In genomic region chr20:3971145-3971544, GRCh38 we compare ENCODE assay signal across 27 cellular contexts. TPM values are rescaled to one million over a fixed set of nuclear protein-coding genes. Genes with fewer than 3 reads are reported as not detected.
A peak's percentile ranks its signal among the peaks of the same experiment; 100 is the strongest.
DNase-seq lines count a peak whose midpoint lies in the region; ATAC-seq, FAIRE-seq and TF ChIP-seq lines count a peak whose summit lies in the region.
"Had no signal": no experiment of that assay in that cellular context is flagged by ENCODE, and none has a peak within 500 bp of the region (broad histone marks: within the 10 kb centered on the region; RNA-seq: fewer than 3 reads in every experiment).

No MANE protein-coding gene starts in this region.

- no peaks in the 10 kb centered on the region for H3K9me3 Mint-ChIP-seq in endodermal cell
- H3K9me3 Mint-ChIP-seq: CD8-positive, alpha-beta memory T cell had no signal

- 92 to 100% methylated on average over 1 to 2 of the region's 2 CpGs for WGBS in endodermal cell (ENCODE audit: insufficient coverage in 1 of 2, insufficient read length in 1 of 2), 2 experiments
- no CpG with 5 or more reads among the region's 2 CpGs for WGBS in mesodermal cell (ENCODE audit: insufficient coverage in 2 of 2), 2 experiments

- no peak for TF ChIP-seq CTCF in endodermal cell (conservative IDR thresholded peaks at IDR 0.05)
- TF ChIP-seq CTCF in Peyer's patch (IDR thresholded peaks at IDR 0.05) = no peak

- no peaks in the 10 kb centered on the region for H3K27me3 ChIP-seq in endodermal cell (ENCODE audit: control insufficient read depth, insufficient read depth, low read length, poor library complexity, severe bottlenecking)
- no peaks in the 10 kb centered on the region for H3K27me3 ChIP-seq in Peyer's patch

- H3K36me3 Mint-ChIP-seq in endodermal cell (ENCODE audit: low read depth) = peaks cover 35% of the 10 kb centered on the region

- no peak overlapping the region for H3K27ac ChIP-seq in endodermal cell (ENCODE audit: low read depth, low read length)
- peak overlapping the region; percentile 16 for H3K27ac ChIP-seq in mesodermal cell (ENCODE audit: low read depth, low read length, severe bottlenecking)
- H3K27ac ChIP-seq in Peyer's patch = no peak overlapping the region

- H3K4me1 Mint-ChIP-seq in endodermal cell = peaks cover 8% of the 10 kb centered on the region
- H3K4me1 Mint-ChIP-seq: B cell had no signal

- no peak for DNase-seq in H54 (ENCODE audit: insufficient read length, low spot score)
- no peak for DNase-seq in endodermal cell
- DNase-seq in Peyer's patch = no peak
- no peak for DNase-seq in HUDEP-2 (lab: John Stamatoyannopoulos, UW; ENCODE audit: unreplicated experiment in 76 of 76)
- DNase-seq: Calu3; CD8-positive, alpha-beta memory T cell; DND-41; Kasumi-1; NCI-H1092 treated with DMSO at 0.1 percent for 48 hours; NCI-H1436; NCI-H187; NCI-H2081 treated with DMSO at 0.1 percent for 48 hours; NCI-H2171; NCI-H226; NCI-H510A; NCI-H69; SHP77 treated with DMSO at 0.1 percent for 48 hours had no signal

- peaks cover 10% of the 10 kb centered on the region for H3K4me1 ChIP-seq in endodermal cell (ENCODE audit: control insufficient read depth, insufficient read depth, low read length)
- peaks cover 3% of the 10 kb centered on the region for H3K4me1 ChIP-seq in mesodermal cell (ENCODE audit: control insufficient read depth, insufficient read depth, low read length, poor library complexity, severe bottlenecking)
- H3K4me1 ChIP-seq in Peyer's patch = no peaks in the 10 kb centered on the region

- peak; percentile 75 for FAIRE-seq in H54 (lab: Jason Lieb, UNC)
- FAIRE-seq: GM12892, GM19239, HepG2, K562 had no signal

- H3K36me3 ChIP-seq in endodermal cell (ENCODE audit: control insufficient read depth, insufficient read depth, low read length) (peaks cover 21% of the 10 kb centered on the region), mesodermal cell (ENCODE audit: control insufficient read depth, insufficient read depth, low read length) (peaks cover 18% of the 10 kb centered on the region), Peyer's patch (no peaks in the 10 kb centered on the region)
- H3K36me3 ChIP-seq: HAP-1 had no signal

- peak overlapping the region; percentile 75 for H3K27ac Mint-ChIP-seq in endodermal cell
- H3K27ac Mint-ChIP-seq: B cell; CD8-positive, alpha-beta memory T cell had no signal

- no peak overlapping the region for H3K4me3 Mint-ChIP-seq in endodermal cell
- H3K4me3 Mint-ChIP-seq: B cell; CD8-positive, alpha-beta memory T cell had no signal

- H3K4me3 ChIP-seq in endodermal cell (ENCODE audit: low read length) (no peak overlapping the region), mesodermal cell (ENCODE audit: extremely low read depth, insufficient read depth, low read length, poor library complexity, severe bottlenecking) (no peak overlapping the region), Peyer's patch (no peak overlapping the region)
- H3K4me3 ChIP-seq: HAP-1, K562 had no signal

- ATAC-seq in GM19328 (IDR thresholded peaks at IDR 0.05; ENCODE audit: unreplicated experiment) (no peak), HG03025 (IDR thresholded peaks at IDR 0.05; ENCODE audit: low FRiP score, unreplicated experiment) (no peak)
- ATAC-seq: HepG2, K562, Panc1 had no signal

- H3K27me3 Mint-ChIP-seq in endodermal cell (ENCODE audit: insufficient read depth) = no peaks in the 10 kb centered on the region
- H3K27me3 Mint-ChIP-seq: B cell; CD8-positive, alpha-beta memory T cell had no signal

- TF ChIP-seq POLR2A in H54 (IDR thresholded peaks at IDR 0.05; ENCODE audit: low read depth, low read length) (no peak), Peyer's patch (IDR thresholded peaks at IDR 0.05) (no peak)

- H3K9me3 ChIP-seq in endodermal cell (ENCODE audit: control insufficient read depth, low read length) (peaks cover 8% of the 10 kb centered on the region), mesodermal cell (ENCODE audit: control insufficient read depth, low read length) (no peaks in the 10 kb centered on the region), Peyer's patch (no peaks in the 10 kb centered on the region)
- H3K9me3 ChIP-seq: HAP-1 had no signal

- no peak overlapping the region for H3K9ac ChIP-seq in endodermal cell (ENCODE audit: extremely low read depth, low read length, poor library complexity, severe bottlenecking)

RNA-seq across cellular contexts. Expression of gene RNF24, which starts 44.2 kb away (rescaled TPM):
- total RNA-seq in endodermal cell = 10 to 100 TPM; 22.8 to 26.1 TPM
- polyA plus RNA-seq in endodermal cell (2013, experiment 1 of 2) = 26.2 TPM
- 27.0 TPM for polyA plus RNA-seq in endodermal cell (2013, experiment 2 of 2)
- 23.1 TPM for polyA plus RNA-seq in mesodermal cell (2013, experiment 1 of 2)
- polyA plus RNA-seq in mesodermal cell (2013, experiment 2 of 2) = 20.2 TPM
- 1 to 10 TPM; 4.5 to 6.0 (median 5.7) TPM for total RNA-seq in Peyer's patch
